8 cellular contexts compared by ENCODE assay signal in the genomic region with DNA sequence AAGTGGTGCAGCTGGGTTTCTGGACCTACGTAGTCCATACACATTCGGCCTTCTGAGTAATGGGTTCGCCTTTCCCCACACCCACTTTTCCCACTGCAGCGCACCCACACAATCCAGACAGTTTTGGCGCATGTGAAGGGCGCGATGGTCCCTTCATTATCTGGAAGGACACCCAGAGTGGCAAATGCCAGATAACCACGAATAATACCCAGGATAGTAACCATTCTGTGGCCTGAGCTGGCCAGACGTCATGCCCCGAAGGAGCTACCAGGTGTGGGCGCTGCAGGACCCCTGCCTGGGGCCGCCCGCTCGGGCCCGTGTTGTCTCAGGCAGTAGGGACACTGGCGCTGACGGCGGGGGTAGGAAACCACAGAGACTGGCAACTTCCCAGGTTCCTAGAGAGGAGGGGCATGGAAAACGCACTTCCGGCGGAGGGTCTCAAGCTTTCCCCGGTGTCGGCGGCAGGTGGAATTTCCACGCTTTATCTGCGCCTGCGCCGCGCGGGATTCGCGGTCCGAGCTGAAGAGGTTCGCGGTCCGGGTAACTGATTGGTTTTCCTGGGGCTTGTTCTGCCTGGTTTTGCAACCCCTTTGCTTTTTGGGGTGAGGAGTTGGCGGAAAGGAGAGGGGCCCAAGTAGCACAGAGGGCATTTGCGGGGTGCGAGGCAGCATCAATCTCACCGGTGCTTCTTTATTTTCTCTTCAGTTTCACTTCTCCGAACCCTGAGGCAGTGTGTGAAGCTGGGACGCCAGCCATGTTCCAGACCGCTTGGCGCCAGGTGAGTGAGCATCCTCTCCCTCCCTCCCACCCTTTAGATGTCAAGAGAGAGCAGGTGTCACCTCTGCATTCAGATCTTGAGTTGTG. TPM values are rescaled to one million over a fixed set of nuclear protein-coding genes. Genes with fewer than 3 reads are reported as not detected.
DNase-seq lines count a peak whose midpoint lies in the region; ATAC-seq, FAIRE-seq and TF ChIP-seq lines count a peak whose summit lies in the region.

A gene (plus strand): TSS at position 441 of the 864 bp plus-strand sequence. CDS start 314 bp downstream, at position 755.

- H2BK12ac ChIP-seq in H1 (ENCODE audit: low read depth, low read length), result no peak within 1 kb of the TSS; the same call in 1 of the 2 replicates

- H2BK5ac ChIP-seq in H1 (ENCODE audit: low read depth, low read length), result peak within 1 kb of the TSS; percentile 78

- CTCF ChIA-PET in H1 (lab: Charles Lee; ENCODE audit: partially characterized antibody), result interaction anchor here (0.6 to 2.7 kb wide), 11 partner anchors 8 to 734 kb away, joined by 3 to 17 read pairs (median 4); a partner anchor contains a TSS

- H2BK15ac ChIP-seq in H1 (ENCODE audit: low read length), result peak within 1 kb of the TSS; percentile 90

- 0 out of 3 replicates have a peak, but pooled peaks of 1 of the 2 experiments have one; percentile 50 for TF ChIP-seq EP300 in H1 (IDR thresholded peaks at IDR 0.05; ENCODE audit: borderline replicate concordance in 1 of 2, low read depth in 2 of 2, low read length in 2 of 2)

- no peak within 1 kb of the TSS for H2AK5ac ChIP-seq in H1 (ENCODE audit: low read depth, low read length)

- peak within 1 kb of the TSS; percentile 71 to 73 for H3K4me2 ChIP-seq in H1 (ENCODE audit: insufficient read depth in 1 of 2, low read depth in 2 of 2, low read length in 2 of 2)

- H3K36me3 ChIP-seq in H1 (ENCODE audit: control insufficient read depth in 2 of 4, insufficient read depth in 4 of 4, low read length in 3 of 4), result peaks cover 0 to 20% (median 4%) of the 10 kb centered on the region in 4 experiments; a peak in 4 of 8 replicates
- H3K36me3 ChIP-seq in mesodermal cell (ENCODE audit: control insufficient read depth, insufficient read depth, low read length), result peaks cover 6% of the 10 kb centered on the region

- peak within 1 kb of the TSS; percentile 77 for H4K5ac ChIP-seq in H1 (ENCODE audit: insufficient read length, low read depth, low read length)

- TF ChIP-seq RAD21 in H1 (IDR thresholded peaks at IDR 0.05 in 1 of 2, conservative IDR thresholded peaks at IDR 0.05 in 1 of 2; ENCODE audit: low read depth in 2 of 2, low read length in 2 of 2), result peak; percentile 45 to 52

- H3K79me1 ChIP-seq in H1 (ENCODE audit: low read depth, low read length), result no peaks in the 10 kb centered on the region; the same call in 1 of the 2 replicates

- H2BK20ac ChIP-seq in H1 (ENCODE audit: low read length), result no peak within 1 kb of the TSS

- H3K4ac ChIP-seq in H1 (replicated peaks; ENCODE audit: insufficient read length, low read depth, low read length), result peak within 1 kb of the TSS; percentile 76

- H3K27ac ChIP-seq in H1 (ENCODE audit: low read depth, low read length) (peak within 1 kb of the TSS; percentile 73; the same call in 1 of the 2 replicates), mesodermal cell (ENCODE audit: low read depth, low read length, severe bottlenecking) (peak within 1 kb of the TSS; percentile 61)

- peaks cover 0 to 29% of the 10 kb centered on the region in 2 experiments; a peak in 2 of 4 replicates for H3K79me2 ChIP-seq in H1 (ENCODE audit: control insufficient read depth in 1 of 2, insufficient read depth in 2 of 2, low read length in 2 of 2)

- H3K23ac ChIP-seq in H1 (ENCODE audit: insufficient read length), result no peak within 1 kb of the TSS

- peak within 1 kb of the TSS; percentile 44 for H4K91ac ChIP-seq in H1 (replicated peaks; ENCODE audit: insufficient read length, low read length)

- peak within 1 kb of the TSS; percentile 96 for H2AFZ ChIP-seq in H1 (ENCODE audit: low read length)

- H3K4me3 ChIP-seq in H1 (ENCODE audit: extremely low read depth in 1 of 4, insufficient read depth in 2 of 4, low read depth in 3 of 4, low read length in 4 of 4), result peak within 1 kb of the TSS; percentile 83 to 95 (median 88)
- peak within 1 kb of the TSS; percentile 61 for H3K4me3 ChIP-seq in mesodermal cell (ENCODE audit: extremely low read depth, insufficient read depth, low read length, poor library complexity, severe bottlenecking)

- H3K14ac ChIP-seq in H1 (ENCODE audit: insufficient read length), result no peak within 1 kb of the TSS

- H3K18ac ChIP-seq in H1 (ENCODE audit: extremely low read depth, low read length), result peak within 1 kb of the TSS; percentile 78

- peak within 1 kb of the TSS; percentile 90 for H3K56ac ChIP-seq in H1 (replicated peaks; ENCODE audit: insufficient read length, low read depth, low read length)

- H2BK120ac ChIP-seq in H1 (replicated peaks; ENCODE audit: low read depth, low read length), result no peak within 1 kb of the TSS

- H3K23me2 ChIP-seq in H1 (ENCODE audit: low read depth, low read length), result 0 out of 2 replicates have a peak, but pooled peaks cover 3% of the 10 kb centered on the region

- ATAC-seq in GM18909 (IDR thresholded peaks at IDR 0.05; ENCODE audit: poor library complexity, unreplicated experiment) (peak; percentile 81), HG03175 (IDR thresholded peaks at IDR 0.05; ENCODE audit: unreplicated experiment) (peak; percentile 86)

- TF ChIP-seq CTCF in H1 (IDR thresholded peaks at IDR 0.05; ENCODE audit: control extremely low read depth in 1 of 3, insufficient read depth in 1 of 3, low read depth in 1 of 3, low read length in 3 of 3), result peak; percentile 32 to 47 (median 45)

- no peaks in the 10 kb centered on the region for H3K9me3 ChIP-seq in H1 (ENCODE audit: insufficient read depth in 2 of 2, low read depth in 1 of 2, low read length in 1 of 2)
- no peaks in the 10 kb centered on the region for H3K9me3 ChIP-seq in mesodermal cell (ENCODE audit: control insufficient read depth, low read length)

- TF ChIP-seq POLR2A in H1 (IDR thresholded peaks at IDR 0.05; ENCODE audit: control extremely low read depth in 1 of 2, low read depth in 2 of 2, low read length in 2 of 2), result peak; percentile 46 to 77; a peak in 2 of 3 replicates

- H3K27me3 ChIP-seq in H1 (replicated peaks in 1 of 4; ENCODE audit: control insufficient read depth in 3 of 4, extremely low read depth in 1 of 4, insufficient read depth in 3 of 4, low read length in 3 of 4), result no peaks in the 10 kb centered on the region

- POLR2A ChIA-PET in H1 (lab: Charles Lee; ENCODE audit: partially characterized antibody), result interaction anchor here (0.7 to 3.8 kb wide), 18 partner anchors 11 to 178 kb away, joined by 3 to 78 read pairs (median 5); a partner anchor contains a TSS

- peak within 1 kb of the TSS; percentile 62 for H4K8ac ChIP-seq in H1 (ENCODE audit: extremely low read depth, insufficient read depth, low read length)

- DNase-seq in AG08396 (ENCODE audit: low spot score) (peak; percentile 31), NCI-H526 treated with DMSO at 0.1 percent for 48 hours (lab: John Stamatoyannopoulos, UW) (peak; percentile 87), H1 (ENCODE audit: low read depth in 1 of 2, low spot score in 2 of 2) (peak; percentile 75 to 90)
- DNase-seq in activated CD8-positive, alpha-beta memory T cell treated with anti-CD3 and anti-CD28 coated beads for 4 hours (ENCODE audit: low read depth in 2 of 2), result peak; percentile 30 to 45
- peak; percentile 26 to 46 for DNase-seq in stimulated activated CD8-positive, alpha-beta memory T cell treated with anti-CD3 and anti-CD28 coated beads, Interleukin-15, amount 100 ng/mL, for 4 hours (ENCODE audit: low read depth in 2 of 2)

- 8% methylated on average over 44 of the region's 44 CpGs; no CpG with 5 or more reads in 1 of the 2 experiments for WGBS in H1 (ENCODE audit: extremely low coverage in 1 of 2, insufficient coverage in 1 of 2, insufficient read length in 1 of 2, insufficient replicate concordance in 2 of 2, low coverage in 1 of 2, low lambda C conversion rate in 2 of 2, missing lambda C conversion rate in 1 of 2), 2 experiments
- 6 to 13% methylated on average over 29 to 41 of the region's 44 CpGs for WGBS in mesodermal cell (ENCODE audit: insufficient coverage in 2 of 2), 2 experiments

- H3K9ac ChIP-seq in H1 (replicated peaks in 1 of 4; ENCODE audit: extremely low read depth in 1 of 4, low read depth in 3 of 4, low read length in 3 of 4), result peak within 1 kb of the TSS; percentile 66 to 89 (median 72)

- H4K20me1 ChIP-seq in H1 (replicated peaks in 1 of 2; ENCODE audit: control insufficient read depth in 1 of 2, insufficient read depth in 2 of 2, low read length in 2 of 2), result no peaks in the 10 kb centered on the region

- peak; percentile 76 for FAIRE-seq in H1 (lab: Jason Lieb, UNC)

- no peaks in the 10 kb centered on the region; a peak in 2 of 7 replicates for H3K4me1 ChIP-seq in H1 (replicated peaks in 1 of 4; ENCODE audit: control insufficient read depth in 3 of 4, insufficient read depth in 4 of 4, low read length in 3 of 4)
- H3K4me1 ChIP-seq in mesodermal cell (ENCODE audit: control insufficient read depth, insufficient read depth, low read length, poor library complexity, severe bottlenecking), result no peaks in the 10 kb centered on the region

TF ChIP-seq in H1, 55 proteins besides CTCF, POLR2A, EP300 and RAD21 (continues in another document):
- TF ChIP-seq TAF1 (IDR thresholded peaks at IDR 0.05; ENCODE audit: low read depth, low read length) (peak; percentile 83; the same call in 1 of the 2 replicates), HDAC2 (IDR thresholded peaks at IDR 0.05; ENCODE audit: borderline replicate concordance in 1 of 2, low read depth in 2 of 2, low read length in 2 of 2) (peak; percentile 38 to 91; a peak in 3 of 4 replicates), SP2 (IDR thresholded peaks at IDR 0.05; ENCODE audit: low read length) (peak; percentile 82)
- TF ChIP-seq, protein P1, sequence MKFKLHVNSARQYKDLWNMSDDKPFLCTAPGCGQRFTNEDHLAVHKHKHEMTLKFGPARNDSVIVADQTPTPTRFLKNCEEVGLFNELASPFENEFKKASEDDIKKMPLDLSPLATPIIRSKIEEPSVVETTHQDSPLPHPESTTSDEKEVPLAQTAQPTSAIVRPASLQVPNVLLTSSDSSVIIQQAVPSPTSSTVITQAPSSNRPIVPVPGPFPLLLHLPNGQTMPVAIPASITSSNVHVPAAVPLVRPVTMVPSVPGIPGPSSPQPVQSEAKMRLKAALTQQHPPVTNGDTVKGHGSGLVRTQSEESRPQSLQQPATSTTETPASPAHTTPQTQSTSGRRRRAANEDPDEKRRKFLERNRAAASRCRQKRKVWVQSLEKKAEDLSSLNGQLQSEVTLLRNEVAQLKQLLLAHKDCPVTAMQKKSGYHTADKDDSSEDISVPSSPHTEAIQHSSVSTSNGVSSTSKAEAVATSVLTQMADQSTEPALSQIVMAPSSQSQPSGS (IDR thresholded peaks at IDR 0.05; ENCODE audit: low read length), result peak; percentile 43; the same call in 1 of the 2 replicates

RNA-seq across cellular contexts. Expression of the gene that starts here (rescaled TPM):
- total RNA-seq in H1 (2021; fragmentation: NEBNext Ultra II Directional; extraction: Animal tissue kit (Norgen Biotek cat#: 25700)), result 20.2 and 21.4 TPM in 2 replicates
- 5.1 and 5.3 TPM in 2 replicates for polyA plus RNA-seq in H1 (2011; rRNA removed)
- polyA plus RNA-seq in H1 (2011; cell fraction: cytosol; rRNA removed), result 8.4 TPM
- polyA plus RNA-seq in H1 (2011; cell fraction: nucleus; rRNA removed), result 7.3 TPM
- 8.1 to 11.6 TPM (median 10.8 TPM) in 4 replicates for polyA plus RNA-seq in H1 (2012, experiment 1 of 2)
- polyA plus RNA-seq in H1 (2012, experiment 2 of 2), result 1.4 TPM
- 11.6 TPM for polyA plus RNA-seq in H1 (2013, experiment 1 of 2)
- polyA plus RNA-seq in H1 (2013, experiment 2 of 2), result 11.0 TPM
- polyA minus RNA-seq in H1 (2011; rRNA and poly(A)+ RNA removed), result 12.3 and 16.0 TPM in 2 replicates
- polyA minus RNA-seq in H1 (2011; cell fraction: cytosol; rRNA and poly(A)+ RNA removed), result 11.3 TPM
- 17.8 TPM for polyA minus RNA-seq in H1 (2011; cell fraction: nucleus; rRNA and poly(A)+ RNA removed)
- 5.3 TPM for polyA plus RNA-seq in mesodermal cell (2013, experiment 1 of 2)
- 3.5 TPM for polyA plus RNA-seq in mesodermal cell (2013, experiment 2 of 2)

Comparison
In these comparisons a context has a peak if more than half of its experiments do, and no peak if none do; other contexts are left out.
1. Peak in every context shown above with its lines: DNase-seq, ATAC-seq, H3K4me3 ChIP-seq and H3K27ac ChIP-seq.
2. DNase-seq: peak in every context shown above with its lines; median percentile 87 in NCI-H526 treated with DMSO at 0.1 percent for 48 hours; 82 in H1; 38 in activated CD8-positive, alpha-beta memory T cell treated with anti-CD3 and anti-CD28 coated beads for 4 hours; 36 in stimulated activated CD8-positive, alpha-beta memory T cell treated with anti-CD3 and anti-CD28 coated beads, Interleukin-15, amount 100 ng/mL, for 4 hours; 31 in AG08396.